In genomic region chr6:3221579-3221978, GRCh38 we compare ENCODE assay signal across 15 cellular contexts.
"Had no signal": no experiment of that assay in that cellular context is flagged by ENCODE, and none has a peak within 500 bp of the region (broad histone marks: within the 10 kb centered on the region; RNA-seq: fewer than 3 reads in every experiment).

No MANE protein-coding gene starts in this region.

- H3K4me3 Mint-ChIP-seq: naive B cell; nephron; stimulated activated memory B cell treated with anti-CD40 and anti-IgM and Interleukin-4, amounts not matched to agents 10 μg/mL and 1 μg/mL and 100 μg/mL, for 72 hours; stimulated activated naive CD8-positive, alpha-beta T cell treated with anti-CD3 and anti-CD28 coated beads, Interleukin-15, Interleukin-2, amounts not matched to agents 100 ng/mL and 50 ng/mL, for 24 hours had no signal

- DNase-seq: effector CD8-positive, alpha-beta T cell; gastrocnemius medialis; heart right ventricle; mesendoderm; naive B cell; psoas muscle; retina; right lobe of liver; stimulated activated CD4-positive, alpha-beta T cell treated with anti-CD3 and anti-CD28 coated beads, Interleukin-4, amount 100 ng/mL, for 1 hour; stimulated activated CD8-positive, alpha-beta memory T cell treated with anti-CD3 and anti-CD28 coated beads, Interleukin-4, amount 100 ng/mL, for 48 hours; tibial artery; upper lobe of right lung had no signal

- ATAC-seq: gastrocnemius medialis; heart right ventricle; psoas muscle; right lobe of liver; stimulated activated memory B cell treated with anti-CD40 and anti-IgM and Interleukin-4, amounts not matched to agents 10 μg/mL and 1 μg/mL and 100 μg/mL, for 72 hours; upper lobe of right lung had no signal

- H3K27ac Mint-ChIP-seq: nephron; stimulated activated memory B cell treated with anti-CD40 and anti-IgM and Interleukin-4, amounts not matched to agents 10 μg/mL and 1 μg/mL and 100 μg/mL, for 72 hours had no signal

- H3K9me3 Mint-ChIP-seq: nephron; stimulated activated naive CD8-positive, alpha-beta T cell treated with anti-CD3 and anti-CD28 coated beads, Interleukin-15, Interleukin-2, amounts not matched to agents 100 ng/mL and 50 ng/mL, for 24 hours had no signal

- H3K36me3 Mint-ChIP-seq: naive B cell; stimulated activated memory B cell treated with anti-CD40 and anti-IgM and Interleukin-4, amounts not matched to agents 10 μg/mL and 1 μg/mL and 100 μg/mL, for 72 hours had no signal

- H3K4me1 Mint-ChIP-seq: stimulated activated memory B cell treated with anti-CD40 and anti-IgM and Interleukin-4, amounts not matched to agents 10 μg/mL and 1 μg/mL and 100 μg/mL, for 72 hours had no signal
